8 cellular contexts compared by ENCODE assay signal in the genomic region with DNA sequence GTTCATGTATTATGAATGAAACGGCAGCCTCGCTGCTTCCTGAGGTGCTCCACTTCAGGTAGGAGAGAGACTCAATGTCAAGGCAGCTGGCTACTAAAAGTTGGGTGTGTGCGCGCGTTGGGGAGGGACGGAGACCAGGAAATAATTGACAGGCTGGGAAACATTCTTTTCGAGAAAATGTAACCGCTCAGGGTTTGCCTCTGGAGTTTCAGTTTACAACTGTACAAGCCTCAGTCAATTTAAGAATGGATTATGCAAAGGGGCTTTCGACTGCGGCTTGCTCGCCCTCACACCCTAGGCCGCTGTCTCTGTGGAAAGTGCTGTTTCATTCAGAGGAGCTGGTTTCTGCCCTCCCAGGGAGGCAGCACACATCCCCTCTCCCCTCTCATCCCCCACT. TPM values are rescaled to one million over a fixed set of nuclear protein-coding genes. Genes with fewer than 3 reads are reported as not detected.
DNase-seq lines count a peak whose midpoint lies in the region; ATAC-seq and TF ChIP-seq lines count a peak whose summit lies in the region.

No MANE protein-coding gene starts in this region.

- no peaks in the 10 kb centered on the region for H3K36me3 Mint-ChIP-seq in GM23338 (ENCODE audit: low read depth)
- H3K36me3 Mint-ChIP-seq in activated naive CD8-positive, alpha-beta T cell treated with anti-CD3 and anti-CD28 coated beads, Interleukin-2, amount 50 U/mL, for 24 hours (ENCODE audit: low read depth) = no peaks in the 10 kb centered on the region
- no peaks in the 10 kb centered on the region for H3K36me3 Mint-ChIP-seq in stimulated activated memory B cell treated with anti-CD40 and anti-IgM and Interleukin-4, amounts not matched to agents 10 μg/mL and 1 μg/mL and 100 μg/mL, for 72 hours

- no peaks in the 10 kb centered on the region for H3K9me2 ChIP-seq in GM23338 (ENCODE audit: insufficient read depth)

- peaks cover 6% of the 10 kb centered on the region; the same call in 1 of the 2 replicates for H4K20me1 ChIP-seq in GM23338 (replicated peaks; ENCODE audit: insufficient read depth)

- peak overlapping the region; percentile 97 for H3K4me2 ChIP-seq in GM23338

- H2AFZ ChIP-seq in GM23338 = peak overlapping the region; percentile 100

- H3F3A ChIP-seq in GM23338 (replicated peaks; ENCODE audit: low read depth) = peaks cover 20% of the 10 kb centered on the region

- H3K79me2 ChIP-seq in GM23338 (replicated peaks; ENCODE audit: insufficient read depth) = no peaks in the 10 kb centered on the region

- peaks cover 65% of the 10 kb centered on the region for H3K27me3 ChIP-seq in GM23338 (ENCODE audit: insufficient read depth)
- H3K27me3 ChIP-seq in MG63 = no peaks in the 10 kb centered on the region

- peaks cover 65% of the 10 kb centered on the region for H3K27me3 Mint-ChIP-seq in GM23338 (ENCODE audit: insufficient read depth, low read depth, poor library complexity)
- H3K27me3 Mint-ChIP-seq in activated naive CD8-positive, alpha-beta T cell treated with anti-CD3 and anti-CD28 coated beads, Interleukin-2, amount 50 U/mL, for 24 hours = peaks cover 59% of the 10 kb centered on the region
- H3K27me3 Mint-ChIP-seq in stimulated activated memory B cell treated with anti-CD40 and anti-IgM and Interleukin-4, amounts not matched to agents 10 μg/mL and 1 μg/mL and 100 μg/mL, for 72 hours = peaks cover 65% of the 10 kb centered on the region

- H3K9me3 Mint-ChIP-seq in GM23338 = no peaks in the 10 kb centered on the region
- H3K9me3 Mint-ChIP-seq in activated naive CD8-positive, alpha-beta T cell treated with anti-CD3 and anti-CD28 coated beads, Interleukin-2, amount 50 U/mL, for 24 hours = no peaks in the 10 kb centered on the region
- peaks cover 2% of the 10 kb centered on the region for H3K9me3 Mint-ChIP-seq in stimulated activated memory B cell treated with anti-CD40 and anti-IgM and Interleukin-4, amounts not matched to agents 10 μg/mL and 1 μg/mL and 100 μg/mL, for 72 hours

- H3K4me1 Mint-ChIP-seq in GM23338 = peaks cover 48% of the 10 kb centered on the region
- H3K4me1 Mint-ChIP-seq in activated naive CD8-positive, alpha-beta T cell treated with anti-CD3 and anti-CD28 coated beads, Interleukin-2, amount 50 U/mL, for 24 hours = peaks cover 24% of the 10 kb centered on the region
- H3K4me1 Mint-ChIP-seq in stimulated activated memory B cell treated with anti-CD40 and anti-IgM and Interleukin-4, amounts not matched to agents 10 μg/mL and 1 μg/mL and 100 μg/mL, for 72 hours = peaks cover 41% of the 10 kb centered on the region

- H3K27ac Mint-ChIP-seq in GM23338 = no peak overlapping the region; the same call in 1 of the 2 replicates
- peak overlapping the region; percentile 77 for H3K27ac Mint-ChIP-seq in activated naive CD8-positive, alpha-beta T cell treated with anti-CD3 and anti-CD28 coated beads, Interleukin-2, amount 50 U/mL, for 24 hours
- no peak overlapping the region for H3K27ac Mint-ChIP-seq in stimulated activated memory B cell treated with anti-CD40 and anti-IgM and Interleukin-4, amounts not matched to agents 10 μg/mL and 1 μg/mL and 100 μg/mL, for 72 hours

- H3K9me3 ChIP-seq in MG63 = no peaks in the 10 kb centered on the region

- TF ChIP-seq CTCF in GM23338 (conservative IDR thresholded peaks at IDR 0.05; ENCODE audit: low read depth in 2 of 2) = no peak

- H3K36me3 ChIP-seq in GM23338 (ENCODE audit: insufficient read depth) = no peaks in the 10 kb centered on the region
- no peaks in the 10 kb centered on the region for H3K36me3 ChIP-seq in MG63

- peak overlapping the region; percentile 84; the same call in 1 of the 2 replicates for H3K27ac ChIP-seq in GM23338 (ENCODE audit: low read depth)

- peaks cover 43% of the 10 kb centered on the region for H3K4me1 ChIP-seq in GM23338 (ENCODE audit: insufficient read depth)

- peak; percentile 42 for DNase-seq in GM23338 (ENCODE audit: low spot score)
- DNase-seq in MG63 = no peak
- peak; percentile 57 for DNase-seq in activated naive CD8-positive, alpha-beta T cell treated with anti-CD3 and anti-CD28 coated beads, Interleukin-2, amount 50 U/mL, for 24 hours
- peak; percentile 81 for DNase-seq in kidney glomerular epithelial cell (lab: John Stamatoyannopoulos, UW)
- DNase-seq in mesenteric fat pad (ENCODE audit: low spot score) = no peak
- DNase-seq in iPS-NIHi11 (ENCODE audit: low spot score) = no peak

- ATAC-seq in GM18508 (IDR thresholded peaks at IDR 0.05; ENCODE audit: insufficient read depth, unreplicated experiment) (peak; percentile 76), GM23338 (peak; percentile 3; the same call in 2 of the 3 replicates)
- ATAC-seq in activated naive CD8-positive, alpha-beta T cell treated with anti-CD3 and anti-CD28 coated beads, Interleukin-2, amount 50 U/mL, for 24 hours = peak; percentile 78
- ATAC-seq in stimulated activated memory B cell treated with anti-CD40 and anti-IgM and Interleukin-4, amounts not matched to agents 10 μg/mL and 1 μg/mL and 100 μg/mL, for 72 hours = peak; percentile 77

- peak overlapping the region; percentile 89 for H3K4me3 ChIP-seq in GM23338
- H3K4me3 ChIP-seq in MG63 = peak overlapping the region; percentile 68

- peak overlapping the region; percentile 91 for H3K4me3 Mint-ChIP-seq in GM23338
- peak overlapping the region; percentile 88 for H3K4me3 Mint-ChIP-seq in activated naive CD8-positive, alpha-beta T cell treated with anti-CD3 and anti-CD28 coated beads, Interleukin-2, amount 50 U/mL, for 24 hours
- H3K4me3 Mint-ChIP-seq in stimulated activated memory B cell treated with anti-CD40 and anti-IgM and Interleukin-4, amounts not matched to agents 10 μg/mL and 1 μg/mL and 100 μg/mL, for 72 hours = peak overlapping the region; percentile 91

TF ChIP-seq in GM23338, 12 proteins besides CTCF, POLR2A, EP300 and RAD21:
- TF ChIP-seq STAT1 (IDR thresholded peaks at IDR 0.05; ENCODE audit: unreplicated experiment) = no peak
- no peak for TF ChIP-seq EZH2 (IDR thresholded peaks at IDR 0.05; ENCODE audit: low read depth, unreplicated experiment)
- TF ChIP-seq EZH2phosphoT487 (IDR thresholded peaks at IDR 0.05; ENCODE audit: unreplicated experiment) = no peak
- TF ChIP-seq POLR2AphosphoS5 (IDR thresholded peaks at IDR 0.05; ENCODE audit: low read depth) = peak; percentile 12; the same call in 1 of the 2 replicates
- TF ChIP-seq CREB1 (CRISPR knock-in tag; IDR thresholded peaks at IDR 0.05; ENCODE audit: low read depth) = no peak
- no peak for TF ChIP-seq ZNF114 (CRISPR knock-in tag; IDR thresholded peaks at IDR 0.05)
- no peak for TF ChIP-seq NANOG (IDR thresholded peaks at IDR 0.05; ENCODE audit: borderline replicate concordance)

RNA-seq across cellular contexts. Expression of a gene that starts 4.4 kb away (rescaled TPM):
- total RNA-seq in GM23338 (2014; rRNA removed; shearing (Covaris generic)) = 10.4 and 13.0 TPM in 2 replicates
- polyA plus RNA-seq in GM23338 (2016; fragmentation: Nextera tagmentation; extraction: Ambion mirVana) = 7.2 and 8.7 TPM in 2 replicates
- total RNA-seq in MG63 (2014; rRNA removed; shearing (Covaris generic); ENCODE audit: low replicate concordance) = 1.7 and 3.8 TPM in 2 replicates
- 48.7 TPM for total RNA-seq in mesenteric fat pad

Comparison
In these comparisons a context has a peak if more than half of its experiments do, and no peak if none do; other contexts are left out.
1. ATAC-seq: peak in every context shown above with its lines; median percentile 78 in activated naive CD8-positive, alpha-beta T cell treated with anti-CD3 and anti-CD28 coated beads, Interleukin-2, amount 50 U/mL, for 24 hours; 77 in stimulated activated memory B cell treated with anti-CD40 and anti-IgM and Interleukin-4, amounts not matched to agents 10 μg/mL and 1 μg/mL and 100 μg/mL, for 72 hours; 76 in GM18508; 3 in GM23338.
2. DNase-seq: peak in GM23338 (single experiment), activated naive CD8-positive, alpha-beta T cell treated with anti-CD3 and anti-CD28 coated beads, Interleukin-2, amount 50 U/mL, for 24 hours (single experiment) and kidney glomerular epithelial cell (single experiment); none in MG63 (single experiment), mesenteric fat pad (single experiment) and iPS-NIHi11 (single experiment).
3. Peak in every context shown above with its lines, with median percentiles within 50 percentile points of each other: H3K4me3 Mint-ChIP-seq.